In the genomic region with DNA sequence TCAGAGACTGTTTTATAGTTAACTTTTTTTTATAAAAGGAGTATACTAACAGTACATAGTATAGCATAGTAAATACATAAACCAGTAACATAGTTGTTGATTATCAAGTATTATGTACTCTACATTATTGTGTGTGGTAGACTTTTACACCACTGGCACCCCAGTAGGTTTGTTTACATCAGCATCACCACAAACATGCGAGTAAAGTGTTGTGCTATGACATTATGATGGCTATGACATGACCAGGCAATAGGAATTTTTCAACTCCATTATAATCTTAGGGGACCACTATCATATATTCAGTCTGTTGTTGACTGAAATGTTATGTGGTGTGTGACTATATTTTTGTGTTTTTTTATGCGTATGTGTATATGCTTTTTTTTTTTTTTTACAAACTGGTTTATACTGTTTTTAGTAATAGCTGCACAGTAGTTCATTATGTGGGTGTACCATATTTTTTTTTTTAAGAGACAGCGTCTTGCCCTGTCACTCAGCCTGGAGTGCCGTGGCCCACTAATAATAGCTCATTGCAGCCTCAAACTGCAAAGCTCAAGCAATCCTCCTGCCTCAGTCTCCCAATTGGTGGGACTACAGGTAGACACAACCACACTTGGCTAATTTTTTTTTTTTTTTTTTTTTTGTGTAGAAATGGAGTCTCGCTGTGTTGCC, we compare ENCODE assay signal across 1 cellular context.
TF ChIP-seq lines count a peak whose summit lies in the region.

No MANE protein-coding gene starts in this region.

TF ChIP-seq in A549, 52 proteins besides CTCF, POLR2A, EP300 and RAD21 (continued from another document):
- TF ChIP-seq, protein P1, sequence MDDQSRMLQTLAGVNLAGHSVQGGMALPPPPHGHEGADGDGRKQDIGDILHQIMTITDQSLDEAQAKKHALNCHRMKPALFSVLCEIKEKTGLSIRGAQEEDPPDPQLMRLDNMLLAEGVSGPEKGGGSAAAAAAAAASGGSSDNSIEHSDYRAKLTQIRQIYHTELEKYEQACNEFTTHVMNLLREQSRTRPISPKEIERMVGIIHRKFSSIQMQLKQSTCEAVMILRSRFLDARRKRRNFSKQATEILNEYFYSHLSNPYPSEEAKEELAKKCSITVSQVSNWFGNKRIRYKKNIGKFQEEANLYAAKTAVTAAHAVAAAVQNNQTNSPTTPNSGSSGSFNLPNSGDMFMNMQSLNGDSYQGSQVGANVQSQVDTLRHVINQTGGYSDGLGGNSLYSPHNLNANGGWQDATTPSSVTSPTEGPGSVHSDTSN (IDR thresholded peaks at IDR 0.05): no peak
- no peak for TF ChIP-seq HDAC2 (IDR thresholded peaks at IDR 0.05)
- TF ChIP-seq, protein P2, sequence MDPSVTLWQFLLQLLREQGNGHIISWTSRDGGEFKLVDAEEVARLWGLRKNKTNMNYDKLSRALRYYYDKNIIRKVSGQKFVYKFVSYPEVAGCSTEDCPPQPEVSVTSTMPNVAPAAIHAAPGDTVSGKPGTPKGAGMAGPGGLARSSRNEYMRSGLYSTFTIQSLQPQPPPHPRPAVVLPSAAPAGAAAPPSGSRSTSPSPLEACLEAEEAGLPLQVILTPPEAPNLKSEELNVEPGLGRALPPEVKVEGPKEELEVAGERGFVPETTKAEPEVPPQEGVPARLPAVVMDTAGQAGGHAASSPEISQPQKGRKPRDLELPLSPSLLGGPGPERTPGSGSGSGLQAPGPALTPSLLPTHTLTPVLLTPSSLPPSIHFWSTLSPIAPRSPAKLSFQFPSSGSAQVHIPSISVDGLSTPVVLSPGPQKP (IDR thresholded peaks at IDR 0.05; ENCODE audit: low read depth, low read length): no peak
